In the genomic region with DNA sequence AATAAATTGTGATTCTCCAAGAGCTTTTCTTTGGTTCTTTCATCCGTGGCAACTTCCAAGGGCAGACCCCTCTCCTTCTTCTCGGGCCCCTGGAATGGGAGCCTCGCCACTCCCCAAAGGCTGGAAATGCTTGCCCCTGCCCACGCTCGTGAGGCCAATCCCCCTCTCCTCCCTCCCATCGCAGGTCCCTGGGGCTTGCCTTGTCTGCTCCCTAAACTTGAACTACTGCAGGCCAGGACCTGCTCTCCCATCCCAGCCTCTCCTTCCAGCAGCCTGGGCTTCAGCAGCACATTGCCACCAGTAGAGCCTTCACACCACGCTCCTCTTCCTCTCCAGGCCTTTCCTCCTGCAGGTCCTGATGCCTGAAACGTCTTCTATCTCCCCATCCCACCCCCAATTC, we compare ENCODE assay signal across 24 cellular contexts. TPM values are rescaled to one million over a fixed set of nuclear protein-coding genes. Genes with fewer than 3 reads are reported as not detected.
DNase-seq lines count a peak whose midpoint lies in the region; ATAC-seq and TF ChIP-seq lines count a peak whose summit lies in the region.
"Had no signal": no experiment of that assay in that cellular context is flagged by ENCODE, and none has a peak within 500 bp of the region (broad histone marks: within the 10 kb centered on the region; RNA-seq: fewer than 3 reads in every experiment).

No MANE protein-coding gene starts in this region.

- H3K27me3 ChIP-seq in BLaER1 treated with 17β-estradiol and CSF1 and Interleukin-3, amounts not matched to agents 10 nM and 100 nM: peaks cover 0 to 13% (median 0%) of the 10 kb centered on the region in 11 experiments; a peak in 1 of 22 replicates
- H3K27me3 ChIP-seq in dorsolateral prefrontal cortex: no peaks in the 10 kb centered on the region
- no peaks in the 10 kb centered on the region for H3K27me3 ChIP-seq in CD8-positive, alpha-beta memory T cell (ENCODE audit: insufficient read depth, low read length, poor library complexity, severe bottlenecking)
- H3K27me3 ChIP-seq: BE2C, SJSA1 had no signal

- H3K36me3 ChIP-seq in BLaER1 treated with 17β-estradiol and CSF1 and Interleukin-3, amounts not matched to agents 10 nM and 100 nM: no peaks in the 10 kb centered on the region
- no peaks in the 10 kb centered on the region for H3K36me3 ChIP-seq in CD8-positive, alpha-beta memory T cell (ENCODE audit: insufficient read depth, low read length)
- H3K36me3 ChIP-seq: BE2C, SJSA1 had no signal

- CTCF ChIA-PET in GM10248 (lab: Yijun Ruan, JAX): no interaction called here
- CTCF ChIA-PET in CD8-positive, alpha-beta memory T cell (lab: Charles Lee): no interaction called here

- H4K20me1 ChIP-seq in BLaER1 treated with 17β-estradiol and CSF1 and Interleukin-3, amounts not matched to agents 10 nM and 100 nM: peaks cover 0 to 32% (median 0%) of the 10 kb centered on the region in 11 experiments; a peak in 2 of 22 replicates

- H3K9me3 Mint-ChIP-seq in neural crest cell: no peaks in the 10 kb centered on the region
- H3K9me3 Mint-ChIP-seq in CD8-positive, alpha-beta memory T cell: no peaks in the 10 kb centered on the region
- H3K9me3 Mint-ChIP-seq: CD4-positive, CD25-positive, alpha-beta regulatory T cell had no signal

- no peak overlapping the region for H3K4me3 ChIP-seq in BLaER1 treated with 17β-estradiol and CSF1 and Interleukin-3, amounts not matched to agents 10 nM and 100 nM
- H3K4me3 ChIP-seq in dorsolateral prefrontal cortex: peak overlapping the region in 1 of 59 donors; percentile 9
- H3K4me3 ChIP-seq in CD8-positive, alpha-beta memory T cell (ENCODE audit: low read length): no peak overlapping the region
- H3K4me3 ChIP-seq: SJSA1 had no signal

- peaks cover 4% of the 10 kb centered on the region for H3K27me3 Mint-ChIP-seq in neural crest cell (ENCODE audit: low read depth)
- H3K27me3 Mint-ChIP-seq in CD8-positive, alpha-beta memory T cell: peaks cover 9 to 10% of the 10 kb centered on the region in 2 donors
- H3K27me3 Mint-ChIP-seq: CD4-positive, CD25-positive, alpha-beta regulatory T cell had no signal

- intact Hi-C loops in dorsolateral prefrontal cortex (cut with DNase I): no loop called here

- POLR2A ChIA-PET in GM10248 (lab: Yijun Ruan, JAX): no interaction called here
- POLR2A ChIA-PET in CD8-positive, alpha-beta memory T cell (lab: Charles Lee): no interaction called here

- no peak overlapping the region for H3K4me3 Mint-ChIP-seq in neural crest cell
- H3K4me3 Mint-ChIP-seq in CD8-positive, alpha-beta memory T cell: no peak overlapping the region
- H3K4me3 Mint-ChIP-seq: CD4-positive, CD25-positive, alpha-beta regulatory T cell had no signal

- 0 out of 22 replicates have a peak, but pooled peaks cover 0 to under 1% (median 0%) of the 10 kb centered on the region in 11 experiments for H3K9me3 ChIP-seq in BLaER1 treated with 17β-estradiol and CSF1 and Interleukin-3, amounts not matched to agents 10 nM and 100 nM (replicated peaks in 1 of 11)
- no peaks in the 10 kb centered on the region for H3K9me3 ChIP-seq in CD8-positive, alpha-beta memory T cell (ENCODE audit: low read length)
- H3K9me3 ChIP-seq: BE2C, SJSA1 had no signal

- H3K9ac ChIP-seq in BLaER1 treated with 17β-estradiol and CSF1 and Interleukin-3, amounts not matched to agents 10 nM and 100 nM: no peak overlapping the region

- H3K27ac Mint-ChIP-seq in neural crest cell (ENCODE audit: unreplicated experiment): peak overlapping the region; percentile 17
- H3K27ac Mint-ChIP-seq in CD8-positive, alpha-beta memory T cell: no peak overlapping the region

- no peaks in the 10 kb centered on the region for H3K36me3 Mint-ChIP-seq in neural crest cell (ENCODE audit: low read depth)
- no peaks in the 10 kb centered on the region for H3K36me3 Mint-ChIP-seq in CD8-positive, alpha-beta memory T cell
- H3K36me3 Mint-ChIP-seq: CD4-positive, CD25-positive, alpha-beta regulatory T cell had no signal

- H3K4me2 ChIP-seq in BLaER1 treated with 17β-estradiol and CSF1 and Interleukin-3, amounts not matched to agents 10 nM and 100 nM: peak overlapping the region in 8 of 11 experiments; percentile 42 to 69 (median 58); a peak in 14 of 22 replicates

- H3K4me1 ChIP-seq in BLaER1 treated with 17β-estradiol and CSF1 and Interleukin-3, amounts not matched to agents 10 nM and 100 nM: peaks cover 22 to 71% (median 65%) of the 10 kb centered on the region in 10 experiments
- H3K4me1 ChIP-seq in CD8-positive, alpha-beta memory T cell (ENCODE audit: insufficient read depth, low read length): peaks cover 9% of the 10 kb centered on the region
- H3K4me1 ChIP-seq: BE2C, SJSA1 had no signal

- no peak for ATAC-seq in HG03565 (IDR thresholded peaks at IDR 0.05; ENCODE audit: unreplicated experiment)
- ATAC-seq: PC-3 had no signal

- TF ChIP-seq CTCF in dorsolateral prefrontal cortex (IDR thresholded peaks at IDR 0.05 in 54 of 56, conservative IDR thresholded peaks at IDR 0.05 in 2 of 56; ENCODE audit: low read depth in 1 of 56, partially characterized antibody in 56 of 56) (no peak), neural crest cell (conservative IDR thresholded peaks at IDR 0.05) (no peak), GM10248 (IDR thresholded peaks at IDR 0.05; ENCODE audit: control extremely low read depth, extremely low read depth, low read depth, missing control alignments) (no peak)

- peaks cover 3% of the 10 kb centered on the region for H3K4me1 Mint-ChIP-seq in neural crest cell
- H3K4me1 Mint-ChIP-seq in CD8-positive, alpha-beta memory T cell: peaks cover 6 to 10% (median 9%) of the 10 kb centered on the region in 3 donors

- peak in 1 of 10 donors; percentile 12 for DNase-seq in dorsolateral prefrontal cortex
- DNase-seq in neural crest cell (ENCODE audit: low read depth, low spot score): no peak
- no peak for DNase-seq in GM10248 (ENCODE audit: extremely low spot score)
- DNase-seq in CD8-positive, alpha-beta memory T cell: no peak
- DNase-seq: 8988T; ACHN; BE2C; CD4-positive, CD25-positive, alpha-beta regulatory T cell; GDM1; KBM-7; MV-4-11; NCI-H1105; NCI-H1436 treated with DMSO at 0.1 percent for 48 hours; NCI-H187 treated with DMSO at 0.1 percent for 48 hours; NCI-H2107; NCI-H446 treated with DMSO at 0.1 percent for 48 hours; NCI-H82; NK-92 treated with Interleukin-12 subunit alpha and Interleukin-12 subunit beta, amount 100 ng/mL, for 24 hours; PC-3; Right ventricle myocardium superior had no signal

- H3K27ac ChIP-seq in BLaER1 treated with 17β-estradiol and CSF1 and Interleukin-3, amounts not matched to agents 10 nM and 100 nM: no peak overlapping the region
- peak overlapping the region in 50 of 59 donors; percentile 11 to 92 (median 70) for H3K27ac ChIP-seq in dorsolateral prefrontal cortex
- H3K27ac ChIP-seq in temporal lobe (ENCODE audit: low read depth, low read length): peak overlapping the region; percentile 67
- H3K27ac ChIP-seq in CD8-positive, alpha-beta memory T cell (ENCODE audit: low read depth, low read length): no peak overlapping the region
- H3K27ac ChIP-seq: SJSA1 had no signal

RNA-seq across cellular contexts. Expression of gene PITPNM3, which starts 11.1 kb away (rescaled TPM):
- total RNA-seq in dorsolateral prefrontal cortex (10 to 100 TPM; 17.0 to 92.1 (median 61.9) TPM), neural crest cell (1.3 and 1.4 TPM in 2 replicates), temporal lobe (9.6 TPM)
- under 1 TPM; 0.40 to 0.50 TPM for total RNA-seq in CD8-positive, alpha-beta memory T cell
- not detected for polyA plus RNA-seq in CD8-positive, alpha-beta memory T cell

Comparison
In these comparisons a context has a peak if more than half of its experiments do, and no peak if none do; other contexts are left out.
1. H3K27ac ChIP-seq: peak in dorsolateral prefrontal cortex (50 of 59) and temporal lobe (single experiment); none in BLaER1 treated with 17β-estradiol and CSF1 and Interleukin-3, amounts not matched to agents 10 nM and 100 nM (0 of 11) and CD8-positive, alpha-beta memory T cell (single experiment).